Comparison of ENCODE assay signal across 21 cellular contexts in genomic region chr5:58842851-58843250, GRCh38.
"Had no signal": no experiment of that assay in that cellular context is flagged by ENCODE, and none has a peak within 500 bp of the region (broad histone marks: within the 10 kb centered on the region; RNA-seq: fewer than 3 reads in every experiment).

No MANE protein-coding gene starts in this region.

- H3K36me3 ChIP-seq: sigmoid colon, tibial artery, uterus had no signal

- H3K4me1 ChIP-seq: psoas muscle, sigmoid colon, tibial artery, uterus had no signal

- DNase-seq: activated CD4-positive, alpha-beta T cell treated with anti-CD3 and anti-CD28 coated beads for 4 hours; activated CD8-positive, alpha-beta memory T cell treated with anti-CD3 and anti-CD28 coated beads, Interleukin-2, amount 50 U/mL, for 4 hours; activated CD8-positive, alpha-beta T cell treated with anti-CD3 and anti-CD28 coated beads for 36 hours; activated naive CD4-positive, alpha-beta T cell; activated naive CD8-positive, alpha-beta T cell treated with anti-CD3 and anti-CD28 coated beads, Interleukin-2, amount 50 U/mL, for 24 hours; activated T-cell treated with anti-CD3 and anti-CD28 coated beads, Interleukin-2, amount 50 U/mL, for 72 hours; central memory CD4-positive, alpha-beta T cell; cortex of kidney; effector CD8-positive, alpha-beta T cell; foreskin keratinocyte; head of caudate nucleus; nephron progenitor cell; psoas muscle; sigmoid colon; stimulated activated CD4-positive, alpha-beta T cell treated with anti-CD3 and anti-CD28 coated beads, Interleukin-15, amount 100 ng/mL, for 24 hours; stimulated activated CD4-positive, alpha-beta T cell treated with anti-CD3 and anti-CD28 coated beads, Interleukin-4, amount 100 ng/mL, for 24 hours; T-cell; tibial artery; uterus had no signal

- FAIRE-seq: islet of Langerhans had no signal

- H3K4me3 ChIP-seq: psoas muscle, sigmoid colon, tibial artery, uterus had no signal

- H3K27me3 ChIP-seq: sigmoid colon, uterus had no signal

- H3K27ac ChIP-seq: epithelial cell of prostate, foreskin keratinocyte, psoas muscle, sigmoid colon, tibial artery, uterus had no signal

- H3K9me3 ChIP-seq: uterus had no signal

- ATAC-seq: activated CD8-positive, alpha-beta T cell treated with anti-CD3 and anti-CD28 coated beads for 36 hours; activated naive CD8-positive, alpha-beta T cell treated with anti-CD3 and anti-CD28 coated beads, Interleukin-2, amount 50 U/mL, for 24 hours; activated T-cell treated with anti-CD3 and anti-CD28 coated beads, Interleukin-2, amount 50 U/mL, for 72 hours; foreskin keratinocyte; psoas muscle; T-cell had no signal
